In the genomic region with DNA sequence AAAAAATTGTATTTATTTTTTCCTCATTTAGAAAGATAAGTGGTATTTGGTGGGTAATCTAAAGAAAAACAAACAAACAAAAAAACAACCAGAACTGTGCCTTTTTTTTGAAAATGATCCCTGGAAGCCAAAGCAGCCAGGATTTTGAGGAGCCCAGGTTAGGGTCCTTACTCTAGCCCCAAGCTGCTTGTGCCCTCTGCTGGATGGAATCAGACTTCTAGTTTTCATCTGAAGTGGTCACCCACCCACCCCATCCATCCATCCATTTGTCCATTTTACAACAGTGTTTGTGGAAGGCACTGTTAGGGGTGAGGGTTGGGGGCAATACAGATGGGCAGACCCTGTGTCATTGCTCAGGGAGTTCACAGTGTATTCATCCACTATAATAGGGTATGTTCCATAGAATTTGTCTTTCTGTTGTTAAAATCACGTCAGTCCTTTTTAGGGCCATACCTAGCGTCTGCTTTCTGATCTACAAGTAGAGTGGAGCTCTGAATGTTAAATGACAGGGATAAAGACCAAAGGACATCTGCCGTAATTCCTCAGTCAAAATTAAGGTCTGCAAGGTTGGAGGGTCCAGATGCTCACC, we compare ENCODE assay signal across 8 cellular contexts. TPM values are rescaled to one million over a fixed set of nuclear protein-coding genes. Genes with fewer than 3 reads are reported as not detected.
DNase-seq lines count a peak whose midpoint lies in the region; ATAC-seq, FAIRE-seq and TF ChIP-seq lines count a peak whose summit lies in the region.

No MANE protein-coding gene starts in this region.

- TF ChIP-seq CTCF in fibroblast of the aortic adventitia (IDR thresholded peaks at IDR 0.05; ENCODE audit: insufficient read depth, low read length) (peak; percentile 67), thoracic aorta (IDR thresholded peaks at IDR 0.05) (peak; percentile 39)

- H3K27ac ChIP-seq in SJCRH30 (no peak overlapping the region), thoracic aorta (no peak overlapping the region), aorta (ENCODE audit: low read depth in 1 of 2, low read length in 2 of 2) (no peak overlapping the region)

- WGBS in aorta, 2 donors, result 70 to 73% methylated on average over 3 of the region's 3 CpGs

- DNase-seq in SHP77 (lab: John Stamatoyannopoulos, UW) (peak; percentile 34 to 53), SHP77 treated with DMSO at 0.1 percent for 48 hours (lab: John Stamatoyannopoulos, UW) (no peak), HTR-8/SVneo (ENCODE audit: insufficient read length, low spot score) (peak; percentile 28), SJCRH30 (peak; percentile 52 to 72), fibroblast of the aortic adventitia (ENCODE audit: low read depth) (peak; percentile 64), thoracic aorta (ENCODE audit: low spot score) (no peak), aorta (no peak), putamen (ENCODE audit: low spot score) (no peak)

- H3K4me1 ChIP-seq in SJCRH30 (peaks cover 4% of the 10 kb centered on the region; the same call in 1 of the 2 replicates), thoracic aorta (ENCODE audit: control insufficient read depth in 1 of 2, low read depth in 2 of 2) (peaks cover 15 to 40% of the 10 kb centered on the region in 2 donors), aorta (ENCODE audit: control insufficient read depth in 1 of 2, insufficient read depth in 2 of 2, low read length in 2 of 2) (no peaks in the 10 kb centered on the region)

- H3K9me3 ChIP-seq in SJCRH30 (replicated peaks) (no peaks in the 10 kb centered on the region), thoracic aorta (no peaks in the 10 kb centered on the region), aorta (ENCODE audit: control insufficient read depth, low read length) (no peaks in the 10 kb centered on the region)

- intact Hi-C loops in aorta (cut with DNase I), result loop anchor here (2.0 to 5.0 kb wide), 4 partner anchors 57 to 103 kb away; partner anchors contain the start of genes DIO1 (in 1 of the 2), TCEANC2 (in 1 of the 2), TMEM59 (in 1 of the 2) and YIPF1 (in 1 of the 2)

- no peaks in the 10 kb centered on the region for H3K27me3 ChIP-seq in SJCRH30
- no peaks in the 10 kb centered on the region for H3K27me3 ChIP-seq in thoracic aorta (replicated peaks; ENCODE audit: insufficient read depth)
- H3K27me3 ChIP-seq in aorta (ENCODE audit: control insufficient read depth in 1 of 2, insufficient read depth in 2 of 2, low read length in 1 of 2), result no peaks in the 10 kb centered on the region

- peaks cover 12% of the 10 kb centered on the region for H3K36me3 ChIP-seq in SJCRH30
- peaks cover 7% of the 10 kb centered on the region for H3K36me3 ChIP-seq in thoracic aorta
- H3K36me3 ChIP-seq in aorta (ENCODE audit: control insufficient read depth in 1 of 2, insufficient read depth in 2 of 2, low read length in 1 of 2), result peaks cover 0 to 6% of the 10 kb centered on the region in 2 donors

- H3K4me3 ChIP-seq in SJCRH30 (no peak overlapping the region), fibroblast of the aortic adventitia (ENCODE audit: low read depth, low read length) (no peak overlapping the region), thoracic aorta (no peak overlapping the region), aorta (ENCODE audit: low read length in 2 of 2) (no peak overlapping the region)

- ATAC-seq in thoracic aorta (ENCODE audit: insufficient number of reproducible peaks, low FRiP score, low read depth), result no peak
- no peak for ATAC-seq in aorta (ENCODE audit: low FRiP score)

- FAIRE-seq in HTR-8/SVneo (lab: Jason Lieb, UNC), result no peak

RNA-seq across cellular contexts. Expression of gene LRRC42, which starts 3.0 kb away (rescaled TPM):
- 48.4 and 50.7 TPM in 2 replicates for total RNA-seq in SJCRH30 (2014; rRNA removed; shearing (Covaris generic))
- total RNA-seq in fibroblast of the aortic adventitia (ENCODE audit: low replicate concordance), result 41.9 and 59.4 TPM in 2 replicates
- 10 to 100 TPM; 17.8 to 18.3 TPM for total RNA-seq in thoracic aorta
- total RNA-seq in aorta, result 10 to 100 TPM; 18.7 to 26.2 TPM
- 10 to 100 TPM; 11.4 to 14.8 TPM for polyA plus RNA-seq in aorta

RNA-seq across cellular contexts. Expression of gene IFT25, which starts 3.6 kb away (rescaled TPM):
- total RNA-seq in SJCRH30 (2014; rRNA removed; shearing (Covaris generic)), result 110 and 119 TPM in 2 replicates
- total RNA-seq in fibroblast of the aortic adventitia (ENCODE audit: low replicate concordance) (20.8 and 53.4 TPM in 2 replicates), thoracic aorta (10 to 100 TPM; 23.8 to 24.5 TPM), aorta (10 to 100 TPM; 24.0 to 39.5 TPM)
- 10 to 100 TPM; 14.8 to 30.3 TPM for polyA plus RNA-seq in aorta

RNA-seq across cellular contexts. Expression of gene DIO1, which starts 55.1 kb away (rescaled TPM):
- not detected in 2 replicates for total RNA-seq in SJCRH30 (2014; rRNA removed; shearing (Covaris generic))
- total RNA-seq in fibroblast of the aortic adventitia (ENCODE audit: low replicate concordance), result not detected in 2 replicates
- total RNA-seq in thoracic aorta, result not detected
- not detected for total RNA-seq in aorta
- polyA plus RNA-seq in aorta, result not detected

RNA-seq across cellular contexts. Expression of gene YIPF1, which starts 59.5 kb away (rescaled TPM):
- 16.7 and 17.0 TPM in 2 replicates for total RNA-seq in SJCRH30 (2014; rRNA removed; shearing (Covaris generic))
- total RNA-seq in fibroblast of the aortic adventitia (ENCODE audit: low replicate concordance), result 30.1 and 34.4 TPM in 2 replicates
- 10 to 100 TPM; 18.8 to 20.7 TPM for total RNA-seq in thoracic aorta
- total RNA-seq in aorta, result 10 to 100 TPM; 17.7 to 23.4 TPM
- polyA plus RNA-seq in aorta, result 10 to 100 TPM; 15.8 to 18.9 TPM

Comparison
In these comparisons a context has a peak if more than half of its experiments do, and no peak if none do; other contexts are left out.
1. DNase-seq: peak in SHP77 (2 of 2), HTR-8/SVneo (single experiment), SJCRH30 (2 of 2) and fibroblast of the aortic adventitia (single experiment); none in SHP77 treated with DMSO at 0.1 percent for 48 hours (single experiment), thoracic aorta (single experiment), aorta (0 of 2) and putamen (single experiment).